ENCODE assay signal across 2 cellular contexts in genomic region chrX:154541896-154542722, GRCh38.
A peak's percentile ranks its signal among the peaks of the same experiment; 100 is the strongest.
TF ChIP-seq lines count a peak whose summit lies in the region.

No MANE protein-coding gene starts in this region.

TF ChIP-seq in HEK293, 187 proteins besides CTCF, POLR2A, EP300 and RAD21 (continued from another document and continues in another):
- no peak for TF ChIP-seq ZBTB49 (tag by site-specific recombination; IDR thresholded peaks at IDR 0.05; ENCODE audit: low read depth)
- TF ChIP-seq AEBP2 (tag by site-specific recombination; IDR thresholded peaks at IDR 0.05; ENCODE audit: borderline replicate concordance): no peak
- TF ChIP-seq ZSCAN30 (tag by site-specific recombination; IDR thresholded peaks at IDR 0.05): no peak
- TF ChIP-seq ZNF514 (tag by site-specific recombination; IDR thresholded peaks at IDR 0.05): no peak
- no peak for TF ChIP-seq WT1 (tag by site-specific recombination; IDR thresholded peaks at IDR 0.05)
- TF ChIP-seq TCF7L2 (IDR thresholded peaks at IDR 0.05; ENCODE audit: borderline replicate concordance, low read depth, low read length): no peak
- no peak for TF ChIP-seq TSHZ1 (tag by site-specific recombination; IDR thresholded peaks at IDR 0.05; ENCODE audit: borderline replicate concordance)
- no peak for TF ChIP-seq ZNF623 (tag by site-specific recombination; IDR thresholded peaks at IDR 0.05)
- TF ChIP-seq ZNF621 (tag by site-specific recombination; IDR thresholded peaks at IDR 0.05): no peak
- no peak for TF ChIP-seq ZNF350 (tag by site-specific recombination; IDR thresholded peaks at IDR 0.05)
- TF ChIP-seq ZNF664 (tag by site-specific recombination; IDR thresholded peaks at IDR 0.05): no peak
- TF ChIP-seq ZBTB1 (tag by site-specific recombination; IDR thresholded peaks at IDR 0.05): no peak
- TF ChIP-seq ZNF610 (tag by site-specific recombination; IDR thresholded peaks at IDR 0.05; ENCODE audit: borderline replicate concordance): no peak
- no peak for TF ChIP-seq ATF2 (tag by site-specific recombination; IDR thresholded peaks at IDR 0.05; ENCODE audit: low read depth)
- TF ChIP-seq ZNF174 (tag by site-specific recombination; IDR thresholded peaks at IDR 0.05): no peak
- no peak for TF ChIP-seq ZNF133 (tag by site-specific recombination; IDR thresholded peaks at IDR 0.05)
- TF ChIP-seq ZNF701 (tag by site-specific recombination; IDR thresholded peaks at IDR 0.05): no peak
- TF ChIP-seq EGR2 (tag by site-specific recombination; IDR thresholded peaks at IDR 0.05; ENCODE audit: low read depth): no peak
- TF ChIP-seq SP2 (tag by site-specific recombination; IDR thresholded peaks at IDR 0.05): 0 out of 2 replicates have a peak, but pooled peaks have one; percentile 23
- no peak for TF ChIP-seq ZNF423 (tag by site-specific recombination; IDR thresholded peaks at IDR 0.05)
- no peak for TF ChIP-seq ZFP41 (tag by site-specific recombination; IDR thresholded peaks at IDR 0.05; ENCODE audit: borderline replicate concordance)
- peak; percentile 93 for TF ChIP-seq ZIC2 (tag by site-specific recombination; IDR thresholded peaks at IDR 0.05)
- TF ChIP-seq ZNF335 (tag by site-specific recombination; conservative IDR thresholded peaks at IDR 0.05): peak; percentile 27; the same call in 1 of the 2 replicates
- no peak for TF ChIP-seq ZNF138 (tag by site-specific recombination; IDR thresholded peaks at IDR 0.05; ENCODE audit: borderline replicate concordance)
- no peak for TF ChIP-seq ZNF23 (tag by site-specific recombination; IDR thresholded peaks at IDR 0.05; ENCODE audit: borderline replicate concordance)
- TF ChIP-seq HOXC10 (CRISPR knock-in tag; IDR thresholded peaks at IDR 0.05): no peak

TF ChIP-seq in K562, 482 proteins besides CTCF, POLR2A, EP300 and RAD21 (continued from another document and continues in another):
- TF ChIP-seq GMEB1 (CRISPR knock-in tag; IDR thresholded peaks at IDR 0.05) (no peak), ZNF696 (CRISPR knock-in tag; conservative IDR thresholded peaks at IDR 0.05) (no peak), MAFK (IDR thresholded peaks at IDR 0.05; ENCODE audit: low read length) (peak; percentile 92), ZNF507 (tag; conservative IDR thresholded peaks at IDR 0.05) (no peak), CREB3L1 (IDR thresholded peaks at IDR 0.05; ENCODE audit: borderline replicate concordance, low read depth) (peak; percentile 75; the same call in 1 of the 2 replicates), KLF6 (CRISPR knock-in tag; IDR thresholded peaks at IDR 0.05; ENCODE audit: borderline replicate concordance) (0 out of 2 replicates have a peak, but pooled peaks have one; percentile 15), ETV5 (CRISPR knock-in tag; IDR thresholded peaks at IDR 0.05; ENCODE audit: low read depth) (no peak), FOXP4 (CRISPR knock-in tag; IDR thresholded peaks at IDR 0.05; ENCODE audit: borderline replicate concordance) (no peak), PRDM10 (IDR thresholded peaks at IDR 0.05; ENCODE audit: partially characterized antibody) (peak; percentile 11), DNMT1 (IDR thresholded peaks at IDR 0.05) (no peak), FIP1L1 (IDR thresholded peaks at IDR 0.05; ENCODE audit: low read depth, low read length, poor library complexity, severe bottlenecking) (no peak), IFI16 (CRISPR knock-in tag; IDR thresholded peaks at IDR 0.05) (no peak), ERF (CRISPR knock-in tag; IDR thresholded peaks at IDR 0.05) (no peak), TBL1XR1 (IDR thresholded peaks at IDR 0.05; ENCODE audit: low read length in 2 of 2) (peak in 1 of 2 experiments; percentile 66; a peak in 2 of 4 replicates), SMAD4 (CRISPR knock-in tag; conservative IDR thresholded peaks at IDR 0.05) (peak; percentile 59), ARID2 (IDR thresholded peaks at IDR 0.05) (no peak), USF1 (CRISPR knock-in tag; IDR thresholded peaks at IDR 0.05) (no peak; the same call in none of the 2 replicates), ATF1 (CRISPR knock-in tag; IDR thresholded peaks at IDR 0.05) (no peak), ATF1 (tag; IDR thresholded peaks at IDR 0.05) (peak; percentile 82), MCM2 (IDR thresholded peaks at IDR 0.05; ENCODE audit: low read depth) (no peak), ESRRA (IDR thresholded peaks at IDR 0.05; ENCODE audit: borderline replicate concordance, low read depth) (peak; percentile 42; the same call in 1 of the 2 replicates), MEF2A (IDR thresholded peaks at IDR 0.05; ENCODE audit: control insufficient read depth, low read depth, low read length) (no peak), FOXK2 (conservative IDR thresholded peaks at IDR 0.05 in 1 of 2, IDR thresholded peaks at IDR 0.05 in 1 of 2; ENCODE audit: low read depth in 2 of 2) (no peak), CREM (IDR thresholded peaks at IDR 0.05; ENCODE audit: low read depth) (peak; percentile 80), NBN (IDR thresholded peaks at IDR 0.05; ENCODE audit: low read depth) (no peak), TRIM25 (IDR thresholded peaks at IDR 0.05; ENCODE audit: borderline replicate concordance) (no peak), TARDBP (IDR thresholded peaks at IDR 0.05) (no peak), RFX1 (IDR thresholded peaks at IDR 0.05) (no peak), RBM39 (optimal IDR thresholded peaks at IDR 0.05; ENCODE audit: low read depth, low read length) (no peak), FOXJ2 (tag; IDR thresholded peaks at IDR 0.05) (no peak), SRSF1 (IDR thresholded peaks at IDR 0.05; ENCODE audit: low read depth, low read length) (no peak), SMARCC2 (IDR thresholded peaks at IDR 0.05; ENCODE audit: low read depth) (peak; percentile 93), MLX (CRISPR knock-in tag; conservative IDR thresholded peaks at IDR 0.05) (no peak), NCOA2 (IDR thresholded peaks at IDR 0.05; ENCODE audit: partially characterized antibody in 2 of 2) (no peak), TEAD1 (CRISPR knock-in tag; IDR thresholded peaks at IDR 0.05) (peak in 1 of 2 experiments; percentile 42; a peak in 1 of 4 replicates), NFXL1 (CRISPR knock-in tag; IDR thresholded peaks at IDR 0.05) (no peak), HOXB6 (CRISPR knock-in tag; IDR thresholded peaks at IDR 0.05; ENCODE audit: borderline replicate concordance) (no peak), ELF2 (CRISPR knock-in tag; IDR thresholded peaks at IDR 0.05) (no peak), MAZ (CRISPR knock-in tag; conservative IDR thresholded peaks at IDR 0.05 in 1 of 2, IDR thresholded peaks at IDR 0.05 in 1 of 2) (peak; percentile 40 to 94; a peak in 3 of 4 replicates), NR2C1 (IDR thresholded peaks at IDR 0.05) (no peak), NR2C1 (tag; IDR thresholded peaks at IDR 0.05) (peak; percentile 42), ZNF23 (CRISPR knock-in tag; IDR thresholded peaks at IDR 0.05) (no peak), RBM15 (IDR thresholded peaks at IDR 0.05; ENCODE audit: insufficient read depth, low read length) (no peak), FOXJ3 (CRISPR knock-in tag; IDR thresholded peaks at IDR 0.05) (no peak), RUNX1 (IDR thresholded peaks at IDR 0.05; ENCODE audit: low read depth) (no peak), TFE3 (CRISPR knock-in tag; IDR thresholded peaks at IDR 0.05) (no peak), SNIP1 (IDR thresholded peaks at IDR 0.05; ENCODE audit: low read depth) (no peak)
